ENCODE assay signal across 11 cellular contexts in genomic region chr9:89433826-89434225, GRCh38.
A peak's percentile ranks its signal among the peaks of the same experiment; 100 is the strongest.
DNase-seq lines count a peak whose midpoint lies in the region; TF ChIP-seq lines count a peak whose summit lies in the region.
"Had no signal": no experiment of that assay in that cellular context is flagged by ENCODE, and none has a peak within 500 bp of the region (broad histone marks: within the 10 kb centered on the region; RNA-seq: fewer than 3 reads in every experiment).

No MANE protein-coding gene starts in this region.

- no peaks in the 10 kb centered on the region for H3K9me2 ChIP-seq in hepatocyte (replicated peaks; ENCODE audit: insufficient read depth)

- intact Hi-C loops in dorsolateral prefrontal cortex (cut with DNase I), result loop anchor here in 1 of 2 donors (10.0 kb wide), 1 partner anchor 119 kb away; the partner anchor contains the start of genes CKS2 and SECISBP2

- no peak for TF ChIP-seq CTCF in dorsolateral prefrontal cortex (IDR thresholded peaks at IDR 0.05 in 54 of 56, conservative IDR thresholded peaks at IDR 0.05 in 2 of 56; ENCODE audit: low read depth in 1 of 56, partially characterized antibody in 56 of 56)
- no peak for TF ChIP-seq CTCF in hepatocyte (IDR thresholded peaks at IDR 0.05; ENCODE audit: poor library complexity)

- H3K79me1 ChIP-seq in trophoblast cell (ENCODE audit: low read length), result no peaks in the 10 kb centered on the region

- H3K14ac ChIP-seq in trophoblast cell (ENCODE audit: low read length), result no peak overlapping the region

- no peaks in the 10 kb centered on the region for H3K27me3 ChIP-seq in dorsolateral prefrontal cortex
- no peaks in the 10 kb centered on the region for H3K27me3 ChIP-seq in trophoblast cell (ENCODE audit: insufficient read depth, low read length)
- no peaks in the 10 kb centered on the region for H3K27me3 ChIP-seq in hepatocyte
- H3K27me3 ChIP-seq: esophagus muscularis mucosa had no signal

- WGBS in trophoblast cell (ENCODE audit: extremely low coverage, insufficient coverage, insufficient read length), result no CpG with 5 or more reads among the region's 11 CpGs
- WGBS in hepatocyte (ENCODE audit: low lambda C conversion rate, missing lambda C conversion rate), result 90% methylated on average over 11 of the region's 11 CpGs

- H3K9ac ChIP-seq in trophoblast cell (ENCODE audit: low read length), result no peak overlapping the region

- peaks cover 12 to 14% of the 10 kb centered on the region in 2 experiments for H3K4me1 ChIP-seq in trophoblast cell (ENCODE audit: control insufficient read depth in 1 of 2, insufficient read depth in 2 of 2, low read length in 2 of 2)
- peaks cover 6% of the 10 kb centered on the region for H3K4me1 ChIP-seq in hepatocyte (ENCODE audit: insufficient read depth)

- no peaks in the 10 kb centered on the region for H4K20me1 ChIP-seq in hepatocyte (ENCODE audit: insufficient read depth, poor library complexity, severe bottlenecking)

- no peak overlapping the region for H4K91ac ChIP-seq in trophoblast cell (ENCODE audit: low read depth, low read length)

- no peak overlapping the region for H2BK12ac ChIP-seq in trophoblast cell (ENCODE audit: low read length)

- H3K79me2 ChIP-seq in trophoblast cell (ENCODE audit: control insufficient read depth, insufficient read depth, low read length, poor library complexity) (no peaks in the 10 kb centered on the region), hepatocyte (peaks cover 6% of the 10 kb centered on the region)

- H2AFZ ChIP-seq in trophoblast cell (ENCODE audit: insufficient read depth, low read length, poor library complexity) (no peak overlapping the region), hepatocyte (no peak overlapping the region)

- no peak overlapping the region for H2AK5ac ChIP-seq in trophoblast cell (ENCODE audit: low read length)

- peak; percentile 87 for DNase-seq in Daoy (ENCODE audit: low read depth)
- DNase-seq in LHCN-M2 (ENCODE audit: low read depth), result peak; percentile 17
- DNase-seq in dorsolateral prefrontal cortex, result peak in 9 of 10 donors; percentile 12 to 91 (median 75)
- DNase-seq in trophoblast cell, result peak; percentile 99 to 100
- no peak for DNase-seq in epidermal melanocyte (ENCODE audit: insufficient read length, low spot score)
- DNase-seq in NCI-H2029 treated with DMSO at 0.1 percent for 48 hours (lab: John Stamatoyannopoulos, UW), result no peak
- no peak for DNase-seq in hepatocyte (ENCODE audit: low spot score)
- DNase-seq: activated CD8-positive, alpha-beta memory T cell treated with anti-CD3 and anti-CD28 coated beads, Interleukin-2, amount 50 U/mL, for 4 hours; left cardiac atrium; NCI-H1694 treated with DMSO at 0.1 percent for 48 hours had no signal

- H4K12ac ChIP-seq in trophoblast cell (ENCODE audit: low read depth, low read length), result no peak overlapping the region

- no peak overlapping the region for H4K8ac ChIP-seq in trophoblast cell (ENCODE audit: low read depth, low read length)

- H3K27ac ChIP-seq in dorsolateral prefrontal cortex (peak overlapping the region in 58 of 59 donors; percentile 24 to 100 (median 92)), trophoblast cell (ENCODE audit: low read depth, low read length) (no peak overlapping the region), hepatocyte (no peak overlapping the region)
- H3K27ac ChIP-seq: esophagus muscularis mucosa had no signal

- peak overlapping the region; percentile 6 for H3K18ac ChIP-seq in trophoblast cell (ENCODE audit: low read length)

- H2BK120ac ChIP-seq in trophoblast cell (ENCODE audit: insufficient read depth, low read length, poor library complexity), result no peak overlapping the region

- H3K4ac ChIP-seq in trophoblast cell (ENCODE audit: low read depth, low read length), result no peak overlapping the region

- H3K36me3 ChIP-seq in trophoblast cell (ENCODE audit: control insufficient read depth in 1 of 2, insufficient read depth in 2 of 2, low read length in 2 of 2) (no peaks in the 10 kb centered on the region), hepatocyte (replicated peaks; ENCODE audit: insufficient read depth, low read depth) (no peaks in the 10 kb centered on the region)
- H3K36me3 ChIP-seq: esophagus muscularis mucosa had no signal

- H3K9me3 ChIP-seq in trophoblast cell (ENCODE audit: insufficient read depth, low read depth, low read length) (peaks cover 2% of the 10 kb centered on the region), hepatocyte (ENCODE audit: low read depth) (no peaks in the 10 kb centered on the region)
- H3K9me3 ChIP-seq: esophagus muscularis mucosa had no signal

- H3K4me3 ChIP-seq in dorsolateral prefrontal cortex (peak overlapping the region in 31 of 59 donors; percentile 2 to 64 (median 44)), trophoblast cell (ENCODE audit: low read depth, low read length) (no peak overlapping the region), hepatocyte (no peak overlapping the region)
- H3K4me3 ChIP-seq: esophagus muscularis mucosa had no signal

- H3K4me2 ChIP-seq in trophoblast cell (ENCODE audit: low read length) (no peak overlapping the region), hepatocyte (no peak overlapping the region)

- no peak overlapping the region for H3K23ac ChIP-seq in trophoblast cell (ENCODE audit: low read length)

- H2BK5ac ChIP-seq in trophoblast cell (ENCODE audit: low read depth, low read length, poor library complexity), result no peak overlapping the region

Comparison
In these comparisons a context has a peak if more than half of its experiments do, and no peak if none do; other contexts are left out.
1. DNase-seq: peak in Daoy (single experiment), LHCN-M2 (single experiment), dorsolateral prefrontal cortex (9 of 10) and trophoblast cell (2 of 2); none in epidermal melanocyte (single experiment), NCI-H2029 treated with DMSO at 0.1 percent for 48 hours (single experiment) and hepatocyte (single experiment).
2. H3K27ac ChIP-seq: peak in dorsolateral prefrontal cortex (58 of 59); none in trophoblast cell (single experiment) and hepatocyte (single experiment).
3. H3K4me3 ChIP-seq: peak in dorsolateral prefrontal cortex (31 of 59); none in trophoblast cell (single experiment) and hepatocyte (single experiment).